23 cellular contexts compared by ENCODE assay signal in the genomic region with DNA sequence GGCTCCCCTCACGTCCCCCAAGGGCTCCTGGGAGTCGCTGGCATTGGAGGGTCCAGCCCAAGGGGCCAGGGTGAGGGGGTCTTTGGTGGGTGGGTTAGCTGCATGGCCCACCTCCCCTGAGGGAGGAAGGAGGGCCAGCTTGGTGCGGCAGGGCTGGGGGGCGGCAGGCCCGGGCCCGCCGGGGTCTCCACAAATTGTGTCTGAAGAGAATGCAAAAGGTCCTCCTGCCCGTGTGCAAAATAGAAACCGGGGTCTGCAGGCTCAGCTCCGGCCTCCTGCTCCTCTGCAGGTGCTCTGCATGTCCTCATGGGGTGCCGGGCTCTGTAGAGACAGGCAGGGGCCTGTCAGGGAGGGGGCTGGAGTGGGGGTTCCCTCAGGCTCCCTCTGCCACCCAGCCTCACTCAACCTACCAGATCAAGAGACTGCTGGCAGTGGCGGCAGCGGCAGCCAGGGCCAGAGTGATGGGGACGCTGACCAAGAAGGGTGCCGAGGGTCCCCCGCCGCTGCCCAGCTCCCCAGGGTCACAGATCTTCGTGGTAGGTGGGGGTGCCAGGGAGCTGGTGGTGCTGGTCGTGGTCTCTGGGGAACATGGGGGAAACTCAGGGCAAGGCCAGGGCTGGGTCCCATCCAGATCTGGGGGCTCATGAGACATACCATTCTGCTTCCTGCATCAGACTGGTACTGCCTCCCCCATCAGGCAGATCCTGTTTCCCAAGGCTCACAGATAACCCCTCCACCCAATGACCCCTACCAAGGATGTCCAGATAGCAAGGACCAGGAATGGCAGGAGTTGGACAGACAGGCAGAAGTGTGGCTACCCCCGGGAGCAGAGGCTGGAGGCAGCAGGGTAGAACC. TPM values are rescaled to one million over a fixed set of nuclear protein-coding genes. Genes with fewer than 3 reads are reported as not detected.
DNase-seq lines count a peak whose midpoint lies in the region; ATAC-seq, FAIRE-seq and TF ChIP-seq lines count a peak whose summit lies in the region.
"Had no signal": no experiment of that assay in that cellular context is flagged by ENCODE, and none has a peak within 500 bp of the region (broad histone marks: within the 10 kb centered on the region; RNA-seq: fewer than 3 reads in every experiment).

No MANE protein-coding gene starts in this region.

- H3K9ac ChIP-seq in BLaER1 treated with 17β-estradiol and CSF1 and Interleukin-3, amounts not matched to agents 10 nM and 100 nM = no peak overlapping the region
- H3K9ac ChIP-seq in kidney (ENCODE audit: low read length in 2 of 2) = no peak overlapping the region
- H3K9ac ChIP-seq: GM23248 had no signal

- no peaks in the 10 kb centered on the region for H3K9me3 ChIP-seq in BLaER1 treated with 17β-estradiol and CSF1 and Interleukin-3, amounts not matched to agents 10 nM and 100 nM (replicated peaks in 1 of 11)
- H3K9me3 ChIP-seq in kidney (ENCODE audit: control insufficient read depth in 1 of 2, low read length in 2 of 2) (no peaks in the 10 kb centered on the region), sigmoid colon (no peaks in the 10 kb centered on the region)

- H3K4me2 ChIP-seq in BLaER1 treated with 17β-estradiol and CSF1 and Interleukin-3, amounts not matched to agents 10 nM and 100 nM = peak overlapping the region in 9 of 11 experiments; percentile 21 to 76 (median 51); a peak in 15 of 22 replicates

- no peaks in the 10 kb centered on the region for H3K4me1 Mint-ChIP-seq in activated T-cell treated with anti-CD3 and anti-CD28 coated beads, Interleukin-2, amount 50 U/mL, for 4 hours (ENCODE audit: low read depth)
- H3K4me1 Mint-ChIP-seq in activated CD8-positive, alpha-beta memory T cell treated with anti-CD3 and anti-CD28 coated beads, Interleukin-2, amount 10 ng/mL, durations not matched to agents 7 days and 5 days = no peaks in the 10 kb centered on the region

- no peak overlapping the region for H3K27ac Mint-ChIP-seq in activated CD8-positive, alpha-beta memory T cell treated with anti-CD3 and anti-CD28 coated beads, Interleukin-2, amount 10 ng/mL, durations not matched to agents 7 days and 5 days
- H3K27ac Mint-ChIP-seq: HFFc6 had no signal

- TF ChIP-seq CTCF in kidney (IDR thresholded peaks at IDR 0.05; ENCODE audit: borderline replicate concordance, extremely low read depth, insufficient read depth) (no peak), sigmoid colon (IDR thresholded peaks at IDR 0.05) (no peak)

- no peak for FAIRE-seq in kidney (lab: Jason Lieb, UNC)
- FAIRE-seq: GM12878, HepG2 had no signal

- no peak overlapping the region for H3K27ac ChIP-seq in BLaER1 treated with 17β-estradiol and CSF1 and Interleukin-3, amounts not matched to agents 10 nM and 100 nM
- H3K27ac ChIP-seq in kidney (ENCODE audit: low read depth in 2 of 2, low read length in 2 of 2) (no peak overlapping the region), sigmoid colon (no peak overlapping the region)
- H3K27ac ChIP-seq: GM23248 had no signal

- H3K36me3 ChIP-seq in BLaER1 treated with 17β-estradiol and CSF1 and Interleukin-3, amounts not matched to agents 10 nM and 100 nM = no peaks in the 10 kb centered on the region
- H3K36me3 ChIP-seq in kidney (ENCODE audit: control insufficient read depth in 1 of 2, insufficient read depth in 2 of 2, low read length in 2 of 2) = no peaks in the 10 kb centered on the region
- H3K36me3 ChIP-seq in sigmoid colon = no peaks in the 10 kb centered on the region

- no peak for TF ChIP-seq EP300 in sigmoid colon (IDR thresholded peaks at IDR 0.05)

- peaks cover 20% of the 10 kb centered on the region for H3K27me3 Mint-ChIP-seq in activated T-cell treated with anti-CD3 and anti-CD28 coated beads, Interleukin-2, amount 50 U/mL, for 4 hours (ENCODE audit: low read depth)
- peaks cover 5% of the 10 kb centered on the region for H3K27me3 Mint-ChIP-seq in activated CD8-positive, alpha-beta memory T cell treated with anti-CD3 and anti-CD28 coated beads, Interleukin-2, amount 10 ng/mL, durations not matched to agents 7 days and 5 days

- H3K4me3 Mint-ChIP-seq in activated T-cell treated with anti-CD3 and anti-CD28 coated beads, Interleukin-2, amount 50 U/mL, for 4 hours = no peak overlapping the region
- no peak overlapping the region for H3K4me3 Mint-ChIP-seq in activated CD8-positive, alpha-beta memory T cell treated with anti-CD3 and anti-CD28 coated beads, Interleukin-2, amount 10 ng/mL, durations not matched to agents 7 days and 5 days
- H3K4me3 Mint-ChIP-seq: HFFc6 had no signal

- no peak for TF ChIP-seq POLR2A in sigmoid colon (IDR thresholded peaks at IDR 0.05)

- intact Hi-C loops in kidney (cut with DNase I) (no loop called here), sigmoid colon (cut with DNase I) (no loop called here)

- peaks cover 0 to 12% (median 0%) of the 10 kb centered on the region in 11 experiments; a peak in 2 of 22 replicates for H3K27me3 ChIP-seq in BLaER1 treated with 17β-estradiol and CSF1 and Interleukin-3, amounts not matched to agents 10 nM and 100 nM
- peaks cover 0 to 8% (median 0%) of the 10 kb centered on the region in 3 donors for H3K27me3 ChIP-seq in sigmoid colon

- H3K36me3 Mint-ChIP-seq in activated T-cell treated with anti-CD3 and anti-CD28 coated beads, Interleukin-2, amount 50 U/mL, for 4 hours (ENCODE audit: insufficient read depth) = no peaks in the 10 kb centered on the region
- no peaks in the 10 kb centered on the region for H3K36me3 Mint-ChIP-seq in activated CD8-positive, alpha-beta memory T cell treated with anti-CD3 and anti-CD28 coated beads, Interleukin-2, amount 10 ng/mL, durations not matched to agents 7 days and 5 days

- ATAC-seq in activated T-cell treated with anti-CD3 and anti-CD28 coated beads, Interleukin-2, amount 50 U/mL, for 4 hours = no peak
- no peak for ATAC-seq in activated CD8-positive, alpha-beta memory T cell treated with anti-CD3 and anti-CD28 coated beads, Interleukin-2, amount 10 ng/mL, durations not matched to agents 7 days and 5 days
- ATAC-seq: GM12878, HepG2 had no signal

- peaks cover 0 to 51% (median 10%) of the 10 kb centered on the region in 11 experiments; a peak in 10 of 22 replicates for H4K20me1 ChIP-seq in BLaER1 treated with 17β-estradiol and CSF1 and Interleukin-3, amounts not matched to agents 10 nM and 100 nM

- CTCF ChIA-PET in activated CD8-positive, alpha-beta memory T cell treated with anti-CD3 and anti-CD28 coated beads, Interleukin-2, amount 10 ng/mL, durations not matched to agents 7 days and 5 days (lab: Charles Lee) = no interaction called here

- WGBS in sigmoid colon, 2 donors = 88 to 92% methylated on average over 20 of the region's 20 CpGs

- DNase-seq in activated T-cell treated with anti-CD3 and anti-CD28 coated beads, Interleukin-2, amount 50 U/mL, for 1 hour = peak; percentile 2
- no peak for DNase-seq in activated T-cell treated with anti-CD3 and anti-CD28 coated beads, Interleukin-2, amount 50 U/mL, for 4 hours
- DNase-seq in kidney (peak; percentile 57), sigmoid colon (peak; percentile 54), AG08396 (ENCODE audit: low spot score) (no peak), SK-N-DZ (ENCODE audit: low spot score) (no peak)
- no peak for DNase-seq in activated CD8-positive, alpha-beta memory T cell treated with anti-CD3 and anti-CD28 coated beads, Interleukin-2, amount 10 ng/mL, durations not matched to agents 7 days and 5 days
- DNase-seq: 8988T; DMS 273 treated with DMSO at 0.1 percent for 48 hours; GDM1; GM23248; HFFc6; KG1; NCI-H1436 treated with DMSO at 0.1 percent for 48 hours; NCI-H2029 treated with DMSO at 0.1 percent for 48 hours; NCI-H2171 treated with DMSO at 0.1 percent for 48 hours; NCI-H446 treated with DMSO at 0.1 percent for 48 hours; NK-92 treated with Interleukin-12 subunit alpha and Interleukin-12 subunit beta, amount 100 ng/mL, for 24 hours; OCI-M1; RPMI8226 had no signal

- H3K9me3 Mint-ChIP-seq in activated T-cell treated with anti-CD3 and anti-CD28 coated beads, Interleukin-2, amount 50 U/mL, for 4 hours = no peaks in the 10 kb centered on the region
- H3K9me3 Mint-ChIP-seq in activated CD8-positive, alpha-beta memory T cell treated with anti-CD3 and anti-CD28 coated beads, Interleukin-2, amount 10 ng/mL, durations not matched to agents 7 days and 5 days (ENCODE audit: low read depth) = no peaks in the 10 kb centered on the region
- H3K9me3 Mint-ChIP-seq: HFFc6 had no signal

- peaks cover 0 to 33% (median 30%) of the 10 kb centered on the region in 10 experiments; a peak in 17 of 20 replicates for H3K4me1 ChIP-seq in BLaER1 treated with 17β-estradiol and CSF1 and Interleukin-3, amounts not matched to agents 10 nM and 100 nM
- H3K4me1 ChIP-seq in kidney (ENCODE audit: control insufficient read depth in 1 of 2, insufficient read depth in 1 of 2, low read depth in 1 of 2, low read length in 2 of 2) = peaks cover 7 to 10% of the 10 kb centered on the region in 2 donors
- peaks cover 0 to 10% (median 6%) of the 10 kb centered on the region in 4 donors for H3K4me1 ChIP-seq in sigmoid colon

- no peak overlapping the region for H3K4me3 ChIP-seq in BLaER1 treated with 17β-estradiol and CSF1 and Interleukin-3, amounts not matched to agents 10 nM and 100 nM
- no peak overlapping the region for H3K4me3 ChIP-seq in kidney (ENCODE audit: low read length in 2 of 2)
- H3K4me3 ChIP-seq in sigmoid colon = no peak overlapping the region
- H3K4me3 ChIP-seq: GM12878, GM23248 had no signal

RNA-seq across cellular contexts. Expression of gene ENHO, which starts 29.2 kb away (rescaled TPM):
- total RNA-seq in activated T-cell treated with anti-CD3 and anti-CD28 coated beads, Interleukin-2, amount 50 U/mL, for 4 hours = not detected
- total RNA-seq in kidney (0.22 TPM), sigmoid colon (1 to 10 TPM in 1 of 4 donors, not detected in 3; 2.5 TPM)
- polyA plus RNA-seq in kidney (ENCODE audit: insufficient read depth, low read depth, low replicate concordance) (2.7 TPM), sigmoid colon (1 to 10 TPM; 1.9 to 7.4 (median 6.0) TPM)
- not detected for total RNA-seq in activated CD8-positive, alpha-beta memory T cell treated with anti-CD3 and anti-CD28 coated beads, Interleukin-2, amount 10 ng/mL, durations not matched to agents 7 days and 5 days
- 50.2 and 61.0 TPM in 2 replicates for polyA plus RNA-seq in SK-N-DZ (2014; cell fraction: cytosol; rRNA removed)
- 21.5 and 35.3 TPM in 2 replicates for polyA plus RNA-seq in SK-N-DZ (2014; cell fraction: nucleus; rRNA removed)
- total RNA-seq: GM12878, GM23248 had no signal
- polyA plus RNA-seq: GM12878, GM23248 had no signal

RNA-seq across cellular contexts. Expression of gene CNTFR, which starts 37.5 kb away (rescaled TPM):
- under 1 TPM in 1 of 3 donors, not detected in 2; 0.18 TPM for total RNA-seq in activated T-cell treated with anti-CD3 and anti-CD28 coated beads, Interleukin-2, amount 50 U/mL, for 4 hours
- total RNA-seq in kidney (3.7 TPM), sigmoid colon (10 to 100 TPM in 1 of 4 donors, 1 to 10 TPM in 3; 3.0 to 12.9 (median 7.5) TPM)
- polyA plus RNA-seq in kidney (ENCODE audit: insufficient read depth, low read depth, low replicate concordance) (1.7 TPM), sigmoid colon (1 to 10 TPM; 1.6 to 4.6 (median 4.2) TPM)
- not detected for total RNA-seq in activated CD8-positive, alpha-beta memory T cell treated with anti-CD3 and anti-CD28 coated beads, Interleukin-2, amount 10 ng/mL, durations not matched to agents 7 days and 5 days
- polyA plus RNA-seq in SK-N-DZ (2014; cell fraction: cytosol; rRNA removed) = 85.6 and 98.3 TPM in 2 replicates
- polyA plus RNA-seq in SK-N-DZ (2014; cell fraction: nucleus; rRNA removed) = 45.4 and 60.6 TPM in 2 replicates
- total RNA-seq: GM12878, GM23248, HepG2, HFFc6 had no signal
- polyA plus RNA-seq: GM12878, GM23248, HepG2 had no signal

RNA-seq across cellular contexts. Expression of gene RPP25L, which starts 59.9 kb away (rescaled TPM):
- 10 to 100 TPM; 26.6 to 30.2 (median 29.9) TPM for total RNA-seq in activated T-cell treated with anti-CD3 and anti-CD28 coated beads, Interleukin-2, amount 50 U/mL, for 4 hours
- total RNA-seq in kidney (21.9 TPM), sigmoid colon (10 to 100 TPM; 23.3 to 44.3 (median 31.5) TPM)
- polyA plus RNA-seq in kidney (ENCODE audit: insufficient read depth, low read depth, low replicate concordance) (73.8 TPM), sigmoid colon (10 to 100 TPM; 47.4 to 72.1 (median 49.2) TPM)
- total RNA-seq in activated CD8-positive, alpha-beta memory T cell treated with anti-CD3 and anti-CD28 coated beads, Interleukin-2, amount 10 ng/mL, durations not matched to agents 7 days and 5 days = 10 to 100 TPM; 27.2 to 27.8 TPM
- 31.2 and 38.8 TPM in 2 replicates for polyA plus RNA-seq in SK-N-DZ (2014; cell fraction: cytosol; rRNA removed)
- 21.2 and 32.3 TPM in 2 replicates for polyA plus RNA-seq in SK-N-DZ (2014; cell fraction: nucleus; rRNA removed)

Comparison
In these comparisons a context has a peak if more than half of its experiments do, and no peak if none do; other contexts are left out.
1. DNase-seq: peak in activated T-cell treated with anti-CD3 and anti-CD28 coated beads, Interleukin-2, amount 50 U/mL, for 1 hour (single experiment), kidney (single experiment) and sigmoid colon (single experiment); none in activated T-cell treated with anti-CD3 and anti-CD28 coated beads, Interleukin-2, amount 50 U/mL, for 4 hours (single experiment), AG08396 (single experiment), activated CD8-positive, alpha-beta memory T cell treated with anti-CD3 and anti-CD28 coated beads, Interleukin-2, amount 10 ng/mL, durations not matched to agents 7 days and 5 days (single experiment) and SK-N-DZ (single experiment).